Comparison of ENCODE assay signal across 8 cellular contexts in genomic region chr19:572140-572890, GRCh38. TPM values are rescaled to one million over a fixed set of nuclear protein-coding genes. Genes with fewer than 3 reads are reported as not detected.
DNase-seq lines count a peak whose midpoint lies in the region; ATAC-seq and TF ChIP-seq lines count a peak whose summit lies in the region.

Gene BSG (plus strand): TSS chr19:572596. CDS start chr19:572635, 39 bp downstream.

- peaks cover 20% of the 10 kb centered on the region for H3K4me1 ChIP-seq in PC-3 (ENCODE audit: insufficient read depth, low read length)

- peak; percentile 66 for ATAC-seq in GM21576 (IDR thresholded peaks at IDR 0.05; ENCODE audit: unreplicated experiment)
- peak; percentile 45 for ATAC-seq in PC-3

- no peaks in the 10 kb centered on the region for H3K36me3 ChIP-seq in PC-3 (ENCODE audit: low read depth, low read length)

- H3K9me3 ChIP-seq in PC-3 (ENCODE audit: low read length): no peaks in the 10 kb centered on the region

- TF ChIP-seq RAD21 in Ishikawa (IDR thresholded peaks at IDR 0.05; ENCODE audit: low read depth): no peak

- peak within 1 kb of the TSS; percentile 98 for H3K4me2 ChIP-seq in PC-3 (ENCODE audit: low read length)

- H3K9ac ChIP-seq in PC-3 (ENCODE audit: low read length): peak within 1 kb of the TSS; percentile 97

- TF ChIP-seq CTCF in PC-3 (conservative IDR thresholded peaks at IDR 0.05; ENCODE audit: low read depth, low read length): no peak

- H3K9me2 ChIP-seq in PC-3 (replicated peaks; ENCODE audit: low read length): no peaks in the 10 kb centered on the region

- CTCF ChIA-PET in PC-3 (lab: Charles Lee): no interaction called here

- intact Hi-C loops in PC-3 (cut with micrococcal nuclease): loop anchor here (10.0 kb wide), 1 partner anchor 62 kb away; the partner anchor contains the start of genes FGF22 and POLRMT

- H3K27ac ChIP-seq in PC-3 (ENCODE audit: low read length): peak within 1 kb of the TSS; percentile 44
- peak within 1 kb of the TSS; percentile 77 for H3K27ac ChIP-seq in epithelial cell of prostate

- POLR2A ChIA-PET in PC-3 (lab: Charles Lee; ENCODE audit: unreplicated experiment): interaction anchor here (0.6 kb wide), 1 partner anchor 109 kb away, joined by 4 read pairs; no protein-coding TSS in a partner anchor

- peaks cover 49% of the 10 kb centered on the region for H3K79me2 ChIP-seq in PC-3 (ENCODE audit: low read length)

- H3K4me3 ChIP-seq in PC-3 (ENCODE audit: low read length): peak within 1 kb of the TSS; percentile 93

- TF ChIP-seq EP300 in Ishikawa (IDR thresholded peaks at IDR 0.05; ENCODE audit: borderline replicate concordance): no peak

- DNase-seq in DMS 273 (lab: John Stamatoyannopoulos, UW; ENCODE audit: unreplicated experiment): peak; percentile 100
- DNase-seq in PC-3: peak; percentile 95
- DNase-seq in activated T-cell treated with anti-CD3 and anti-CD28 coated beads for 48 hours (ENCODE audit: low read depth): peak; percentile 99
- peak; percentile 91 for DNase-seq in epithelial cell of prostate (ENCODE audit: low read depth, low spot score)
- peak; percentile 99 for DNase-seq in mucosa of gallbladder (ENCODE audit: low spot score)
- DNase-seq in stimulated activated CD8-positive, alpha-beta memory T cell treated with anti-CD3 and anti-CD28 coated beads, Interleukin-4, amount 100 ng/mL, for 4 hours (ENCODE audit: low read depth in 2 of 2, low spot score in 1 of 2): peak; percentile 97

- no TSS peak for BruUV-seq in PC-3 (replicated peaks; lab: Mats Ljungman, UMichigan)

- H3F3A ChIP-seq in PC-3 (ENCODE audit: low read length, unreplicated experiment): no peaks in the 10 kb centered on the region

- peaks cover 37% of the 10 kb centered on the region for H4K20me1 ChIP-seq in PC-3 (ENCODE audit: low read length)

- H3K27me3 ChIP-seq in PC-3 (ENCODE audit: low read length): no peaks in the 10 kb centered on the region

- H2AFZ ChIP-seq in PC-3 (ENCODE audit: low read length): peak within 1 kb of the TSS; percentile 68

TF ChIP-seq in Ishikawa, 13 proteins besides CTCF, POLR2A, EP300 and RAD21:
- 0 out of 2 replicates have a peak, but pooled peaks have one; percentile 13 for TF ChIP-seq FOXM1 (IDR thresholded peaks at IDR 0.05; ENCODE audit: borderline replicate concordance, low read depth)
- peak; percentile 44; the same call in 1 of the 2 replicates for TF ChIP-seq TEAD4 (IDR thresholded peaks at IDR 0.05)
- peak; percentile 99 for TF ChIP-seq USF1 (IDR thresholded peaks at IDR 0.05)
- peak; percentile 82 for TF ChIP-seq YY1 (IDR thresholded peaks at IDR 0.05; ENCODE audit: low read depth)
- no peak for TF ChIP-seq EGR1 (IDR thresholded peaks at IDR 0.05)
- peak; percentile 16; the same call in 1 of the 2 replicates for TF ChIP-seq TCF12 (IDR thresholded peaks at IDR 0.05; ENCODE audit: low read depth)
- no peak for TF ChIP-seq CEBPB (IDR thresholded peaks at IDR 0.05)
- TF ChIP-seq TAF1 (IDR thresholded peaks at IDR 0.05; ENCODE audit: low read depth): peak; percentile 94
- TF ChIP-seq NFIC (IDR thresholded peaks at IDR 0.05): no peak
- TF ChIP-seq CREB1 (IDR thresholded peaks at IDR 0.05; ENCODE audit: low read depth): 0 out of 2 replicates have a peak, but pooled peaks have one; percentile 31
- no peak for TF ChIP-seq ZBTB7A (IDR thresholded peaks at IDR 0.05; ENCODE audit: low read depth)
- no peak for TF ChIP-seq REST (IDR thresholded peaks at IDR 0.05; ENCODE audit: low read depth)
- peak; percentile 61 for TF ChIP-seq MAX (IDR thresholded peaks at IDR 0.05)

RNA-seq across cellular contexts. Expression of gene BSG, which starts in this region (rescaled TPM):
- total RNA-seq in PC-3 (2014; rRNA removed) (458 and 514 TPM in 2 replicates), mucosa of gallbladder (480 TPM)

Comparison
In these comparisons a context has a peak if more than half of its experiments do, and no peak if none do; other contexts are left out.
1. Peak in every context shown above with its lines: DNase-seq, ATAC-seq, H3K4me3 ChIP-seq and H3K27ac ChIP-seq.